Comparison of ENCODE assay signal across 1 cellular context in the genomic region with DNA sequence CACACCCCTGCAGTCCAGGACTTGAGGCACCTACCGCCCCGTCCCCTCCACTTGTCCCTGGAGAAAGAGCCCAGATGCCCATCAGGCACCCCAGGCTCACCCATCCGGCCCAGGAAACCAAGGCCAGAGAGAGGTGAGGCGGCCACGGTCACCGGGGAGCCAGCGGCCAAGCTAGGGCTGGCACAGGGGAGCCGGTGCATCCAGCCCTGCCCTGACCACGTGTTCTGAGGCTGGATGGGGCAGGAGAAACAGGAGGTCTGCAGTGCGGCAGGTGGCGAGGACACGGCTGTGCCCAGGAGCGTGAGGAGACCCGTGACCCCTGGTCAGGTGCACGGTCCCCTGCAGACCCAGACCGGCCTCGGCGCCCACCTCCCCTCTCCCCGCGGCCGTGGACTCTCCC.
TF ChIP-seq lines count a peak whose summit lies in the region.

No MANE protein-coding gene starts in this region.

TF ChIP-seq in GM23338, 12 proteins besides CTCF, POLR2A, EP300 and RAD21 (continued from another document):
- TF ChIP-seq, protein P1, sequence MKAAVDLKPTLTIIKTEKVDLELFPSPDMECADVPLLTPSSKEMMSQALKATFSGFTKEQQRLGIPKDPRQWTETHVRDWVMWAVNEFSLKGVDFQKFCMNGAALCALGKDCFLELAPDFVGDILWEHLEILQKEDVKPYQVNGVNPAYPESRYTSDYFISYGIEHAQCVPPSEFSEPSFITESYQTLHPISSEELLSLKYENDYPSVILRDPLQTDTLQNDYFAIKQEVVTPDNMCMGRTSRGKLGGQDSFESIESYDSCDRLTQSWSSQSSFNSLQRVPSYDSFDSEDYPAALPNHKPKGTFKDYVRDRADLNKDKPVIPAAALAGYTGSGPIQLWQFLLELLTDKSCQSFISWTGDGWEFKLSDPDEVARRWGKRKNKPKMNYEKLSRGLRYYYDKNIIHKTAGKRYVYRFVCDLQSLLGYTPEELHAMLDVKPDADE (IDR thresholded peaks at IDR 0.05) = no peak
